20 cellular contexts compared by ENCODE assay signal in the genomic region with DNA sequence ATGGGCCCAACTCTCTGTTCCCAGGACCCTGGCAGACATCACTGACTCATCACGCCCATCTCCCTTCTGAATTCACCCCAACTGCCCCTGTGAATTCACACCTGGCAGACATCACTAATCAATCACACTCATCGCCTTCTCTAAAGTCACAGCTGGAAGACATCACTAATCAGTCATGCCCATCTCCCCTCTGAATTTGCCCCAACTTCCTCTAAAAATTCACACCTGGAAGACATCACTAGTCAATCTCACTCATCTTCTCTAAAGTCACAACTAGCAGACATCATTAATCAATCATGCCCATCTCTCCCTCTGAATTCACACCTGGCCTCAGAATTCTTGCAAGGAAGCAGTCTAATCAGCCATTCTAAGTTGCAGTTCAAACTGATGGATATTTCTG.
"Had no signal": no experiment of that assay in that cellular context is flagged by ENCODE, and none has a peak within 500 bp of the region (broad histone marks: within the 10 kb centered on the region; RNA-seq: fewer than 3 reads in every experiment).

No MANE protein-coding gene starts in this region.

- H3K27ac Mint-ChIP-seq: endodermal cell; naive thymus-derived CD8-positive, alpha-beta T cell; stimulated activated memory B cell treated with anti-CD40 and anti-IgM and Interleukin-4, amounts not matched to agents 10 μg/mL and 1 μg/mL and 100 μg/mL, for 72 hours; stimulated activated naive CD8-positive, alpha-beta T cell treated with anti-CD3 and anti-CD28 coated beads, Interleukin-15, Interleukin-2, amounts not matched to agents 100 ng/mL and 50 ng/mL, for 24 hours had no signal

- H3K4me3 ChIP-seq: heart left ventricle, spleen, testis, tibial nerve, upper lobe of right lung, vagina had no signal

- DNase-seq: effector CD4-positive, alpha-beta T cell; endodermal cell; erythroblast; foreskin keratinocyte; heart left ventricle; hippocampal formation; kidney glomerular epithelial cell; naive thymus-derived CD8-positive, alpha-beta T cell; spleen; stimulated activated CD4-positive, alpha-beta T cell treated with anti-CD3 and anti-CD28 coated beads, Interleukin-15, amount 100 ng/mL, for 24 hours; stimulated activated CD4-positive, alpha-beta T cell treated with anti-CD3 and anti-CD28 coated beads, Interleukin-1b, Interleukin-23, amount 100 ng/mL, for 48 hours; stimulated activated CD4-positive, alpha-beta T cell treated with anti-CD3 and anti-CD28 coated beads, Interleukin-4, amount 100 ng/mL, for 24 hours; testis; upper lobe of right lung had no signal

- H3K27me3 ChIP-seq: neutrophil, spleen, testis, tibial nerve, upper lobe of right lung, vagina had no signal

- ATAC-seq: foreskin keratinocyte; heart left ventricle; naive thymus-derived CD8-positive, alpha-beta T cell; sciatic nerve; stimulated activated memory B cell treated with anti-CD40 and anti-IgM and Interleukin-4, amounts not matched to agents 10 μg/mL and 1 μg/mL and 100 μg/mL, for 72 hours had no signal

- H3K4me3 Mint-ChIP-seq: endodermal cell; naive thymus-derived CD8-positive, alpha-beta T cell; stimulated activated memory B cell treated with anti-CD40 and anti-IgM and Interleukin-4, amounts not matched to agents 10 μg/mL and 1 μg/mL and 100 μg/mL, for 72 hours; stimulated activated naive CD8-positive, alpha-beta T cell treated with anti-CD3 and anti-CD28 coated beads, Interleukin-15, Interleukin-2, amounts not matched to agents 100 ng/mL and 50 ng/mL, for 24 hours had no signal

- H3K36me3 Mint-ChIP-seq: stimulated activated memory B cell treated with anti-CD40 and anti-IgM and Interleukin-4, amounts not matched to agents 10 μg/mL and 1 μg/mL and 100 μg/mL, for 72 hours had no signal

- H3K27ac ChIP-seq: foreskin keratinocyte, heart left ventricle, neutrophil, spleen, testis, tibial nerve, upper lobe of right lung, vagina had no signal

- H3K4me1 ChIP-seq: foreskin keratinocyte, heart left ventricle, spleen, testis, tibial nerve, upper lobe of right lung, vagina had no signal

- H3K27me3 Mint-ChIP-seq: stimulated activated memory B cell treated with anti-CD40 and anti-IgM and Interleukin-4, amounts not matched to agents 10 μg/mL and 1 μg/mL and 100 μg/mL, for 72 hours; stimulated activated naive CD8-positive, alpha-beta T cell treated with anti-CD3 and anti-CD28 coated beads, Interleukin-15, Interleukin-2, amounts not matched to agents 100 ng/mL and 50 ng/mL, for 24 hours had no signal

- H3K9me3 ChIP-seq: neutrophil, testis, upper lobe of right lung, vagina had no signal

- H3K4me1 Mint-ChIP-seq: stimulated activated memory B cell treated with anti-CD40 and anti-IgM and Interleukin-4, amounts not matched to agents 10 μg/mL and 1 μg/mL and 100 μg/mL, for 72 hours had no signal

- H3K36me3 ChIP-seq: heart left ventricle, neutrophil, spleen, tibial nerve, upper lobe of right lung, vagina had no signal
